ENCODE assay signal across 12 cellular contexts in the genomic region with DNA sequence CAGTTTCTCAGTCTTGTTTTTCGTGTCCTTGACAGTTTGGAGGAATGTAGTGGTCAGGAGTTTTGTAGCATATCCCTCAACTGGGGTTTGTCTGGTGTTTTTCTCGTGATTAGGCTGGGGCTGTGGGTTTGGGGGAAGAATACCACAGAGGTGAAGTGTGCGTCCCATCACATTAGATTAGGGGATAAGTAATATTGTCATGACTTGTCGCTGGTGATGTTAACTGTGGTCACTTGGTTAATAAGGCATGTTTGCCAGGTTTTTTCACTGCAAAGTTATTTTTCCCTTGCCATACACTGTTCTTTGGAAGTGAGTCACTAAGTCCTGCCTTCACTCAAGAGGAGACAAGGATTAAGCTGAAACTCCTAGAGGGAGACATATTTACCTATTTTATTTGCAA. TPM values are rescaled to one million over a fixed set of nuclear protein-coding genes. Genes with fewer than 3 reads are reported as not detected.
DNase-seq lines count a peak whose midpoint lies in the region; ATAC-seq, FAIRE-seq and TF ChIP-seq lines count a peak whose summit lies in the region.
"Had no signal": no experiment of that assay in that cellular context is flagged by ENCODE, and none has a peak within 500 bp of the region (broad histone marks: within the 10 kb centered on the region; RNA-seq: fewer than 3 reads in every experiment).

No MANE protein-coding gene starts in this region.

- BruUV-seq in endothelial cell of umbilical vein (replicated peaks; lab: Mats Ljungman, UMichigan): no TSS peak

- dilution Hi-C loops in endothelial cell of umbilical vein (cut with MboI; ENCODE audit: extremely low pct_ligation_motif_present, low sequenced_read_pairs): no loop called here

- H3K4me3 Mint-ChIP-seq in naive thymus-derived CD8-positive, alpha-beta T cell: no peak overlapping the region

- peaks cover 30 to 75% (median 61%) of the 10 kb centered on the region in 4 donors for H3K4me1 Mint-ChIP-seq in naive thymus-derived CD8-positive, alpha-beta T cell

- no peak overlapping the region for H3K9ac ChIP-seq in endothelial cell of umbilical vein (replicated peaks; ENCODE audit: extremely low read depth, insufficient read depth, low read length)

- H2AFZ ChIP-seq in endothelial cell of umbilical vein (ENCODE audit: low read depth, low read length): no peak overlapping the region

- no peak overlapping the region for H3K4me3 ChIP-seq in endothelial cell of umbilical vein (replicated peaks in 1 of 3; ENCODE audit: insufficient read depth in 1 of 3, low read depth in 1 of 3, low read length in 3 of 3)
- H3K4me3 ChIP-seq: heart left ventricle had no signal

- CTCF ChIA-PET in endothelial cell of umbilical vein (lab: Charles Lee): no interaction called here

- peaks cover 4% of the 10 kb centered on the region for H4K20me1 ChIP-seq in endothelial cell of umbilical vein (replicated peaks; ENCODE audit: control insufficient read depth, extremely low read depth, insufficient read depth, low read length)

- DNase-seq in AG20443 (ENCODE audit: low spot score): peak; percentile 67
- peak; percentile 98 for DNase-seq in M059J (ENCODE audit: low read depth)
- peak; percentile 12 for DNase-seq in endothelial cell of umbilical vein (ENCODE audit: low read depth, low spot score)
- DNase-seq in naive thymus-derived CD8-positive, alpha-beta T cell: no peak
- no peak for DNase-seq in activated naive CD4-positive, alpha-beta T cell treated with anti-CD3 and anti-CD28 coated beads, Interleukin-2, amount 50 U/mL, for 16 hours
- DNase-seq in NCI-H2081 treated with DMSO at 0.1 percent for 48 hours (lab: John Stamatoyannopoulos, UW): no peak
- DNase-seq: heart left ventricle; NCI-H82; stimulated activated CD4-positive, alpha-beta T cell treated with anti-CD3 and anti-CD28 coated beads, Interleukin-4, amount 100 ng/mL, for 24 hours; SW 1271 had no signal

- no peaks in the 10 kb centered on the region for H3K27me3 Mint-ChIP-seq in naive thymus-derived CD8-positive, alpha-beta T cell

- H3K36me3 Mint-ChIP-seq in naive thymus-derived CD8-positive, alpha-beta T cell: peaks cover 6 to 47% (median 28%) of the 10 kb centered on the region in 3 donors

- POLR2A ChIA-PET in endothelial cell of umbilical vein (lab: Charles Lee): no interaction called here
- POLR2A ChIA-PET in naive thymus-derived CD8-positive, alpha-beta T cell (lab: Charles Lee): no interaction called here

- TF ChIP-seq CTCF in endothelial cell of umbilical vein (IDR thresholded peaks at IDR 0.05; ENCODE audit: extremely low read depth in 1 of 2, insufficient read depth in 1 of 2, low read depth in 1 of 2, low read length in 2 of 2): no peak

- no peak overlapping the region for H3K4me2 ChIP-seq in endothelial cell of umbilical vein (ENCODE audit: insufficient read depth, low read length)

- peaks cover 0 to 6% (median 0%) of the 10 kb centered on the region in 9 donors for H3K9me3 Mint-ChIP-seq in naive thymus-derived CD8-positive, alpha-beta T cell

- no peak for FAIRE-seq in endothelial cell of umbilical vein (lab: Jason Lieb, UNC)

- no peak for ATAC-seq in naive thymus-derived CD8-positive, alpha-beta T cell
- ATAC-seq in GM18511 (IDR thresholded peaks at IDR 0.05; ENCODE audit: unreplicated experiment) (no peak), GM18498 (IDR thresholded peaks at IDR 0.05; ENCODE audit: unreplicated experiment) (no peak)

- no peak for TF ChIP-seq POLR2A in endothelial cell of umbilical vein (IDR thresholded peaks at IDR 0.05; ENCODE audit: low read depth, low read length)

- H3K79me2 ChIP-seq in endothelial cell of umbilical vein (ENCODE audit: control insufficient read depth, insufficient read depth, low read length): peaks cover 73% of the 10 kb centered on the region

- peaks cover 12% of the 10 kb centered on the region for H3K4me1 ChIP-seq in endothelial cell of umbilical vein (ENCODE audit: control insufficient read depth, extremely low read depth, insufficient read depth, low read length)

- peak overlapping the region in 6 of 10 donors; percentile 12 to 82 (median 48) for H3K27ac Mint-ChIP-seq in naive thymus-derived CD8-positive, alpha-beta T cell

- peaks cover 4 to 8% of the 10 kb centered on the region in 2 experiments for H3K36me3 ChIP-seq in endothelial cell of umbilical vein (ENCODE audit: control insufficient read depth in 2 of 2, extremely low read depth in 1 of 2, insufficient read depth in 2 of 2, low read length in 2 of 2)

- H3K9me3 ChIP-seq in endothelial cell of umbilical vein (replicated peaks; ENCODE audit: control insufficient read depth, insufficient read depth, low read length): no peaks in the 10 kb centered on the region

- no peaks in the 10 kb centered on the region for H3K27me3 ChIP-seq in endothelial cell of umbilical vein (ENCODE audit: control insufficient read depth in 2 of 2, insufficient read depth in 2 of 2, low read length in 2 of 2)
- H3K27me3 ChIP-seq: heart left ventricle had no signal

- no peaks in the 10 kb centered on the region for H3K9me1 ChIP-seq in endothelial cell of umbilical vein (replicated peaks; ENCODE audit: control insufficient read depth, extremely low read depth, insufficient read depth, low read length)

- H3K27ac ChIP-seq in endothelial cell of umbilical vein (ENCODE audit: insufficient read depth, low read depth, low read length): no peak overlapping the region

- intact Hi-C loops in endothelial cell of umbilical vein (cut with micrococcal nuclease): no loop called here

TF ChIP-seq in endothelial cell of umbilical vein, 7 proteins besides CTCF, POLR2A, EP300 and RAD21:
- TF ChIP-seq MYC (IDR thresholded peaks at IDR 0.05; ENCODE audit: low read depth, low read length) (no peak), JUN (IDR thresholded peaks at IDR 0.05; ENCODE audit: borderline replicate concordance, insufficient read depth, insufficient read length, low read depth) (no peak), GATA2 (IDR thresholded peaks at IDR 0.05; ENCODE audit: insufficient read depth, insufficient read length, low read depth, low read length) (no peak), POLR2AphosphoS5 (IDR thresholded peaks at IDR 0.05; ENCODE audit: insufficient read depth, low read depth, low read length) (no peak), EZH2 (IDR thresholded peaks at IDR 0.05; ENCODE audit: borderline replicate concordance, low read depth, low read length, severe bottlenecking) (no peak), MAX (IDR thresholded peaks at IDR 0.05; ENCODE audit: insufficient read depth, insufficient read length) (no peak), FOS (IDR thresholded peaks at IDR 0.05; ENCODE audit: borderline replicate concordance, insufficient read depth, low read length) (no peak)

RNA-seq across cellular contexts. Expression of gene PAK2, which starts 39.1 kb away (rescaled TPM):
- 35.2 and 57.4 TPM in 2 replicates for total RNA-seq in M059J (2014; rRNA removed; shearing (Covaris generic))
- 85.8 and 98.9 TPM in 2 replicates for total RNA-seq in endothelial cell of umbilical vein
- 17.6 and 22.6 TPM in 2 replicates for polyA plus RNA-seq in endothelial cell of umbilical vein
- 38.8 and 42.1 TPM in 2 replicates for polyA plus RNA-seq in endothelial cell of umbilical vein (2011; cell fraction: cytosol; rRNA removed)
- 20.8 and 25.0 TPM in 2 replicates for polyA plus RNA-seq in endothelial cell of umbilical vein (2011; cell fraction: nucleus; rRNA removed)
- 70.0 and 83.0 TPM in 2 replicates for polyA plus RNA-seq in endothelial cell of umbilical vein (2012)
- 93.4 and 135 TPM in 2 replicates for polyA minus RNA-seq in endothelial cell of umbilical vein
- 67.2 TPM for polyA minus RNA-seq in endothelial cell of umbilical vein (2011; cell fraction: cytosol; rRNA and poly(A)+ RNA removed)
- 19.3 and 28.9 TPM in 2 replicates for polyA minus RNA-seq in endothelial cell of umbilical vein (2011; cell fraction: nucleus; rRNA and poly(A)+ RNA removed)
- total RNA-seq in naive thymus-derived CD8-positive, alpha-beta T cell: 10 to 100 TPM; 76.6 to 81.0 TPM
- polyA plus RNA-seq in naive thymus-derived CD8-positive, alpha-beta T cell: 10 to 100 TPM; 28.4 to 30.3 (median 30.1) TPM

Comparison
In these comparisons a context has a peak if more than half of its experiments do, and no peak if none do; other contexts are left out.
1. DNase-seq: peak in AG20443 (single experiment), M059J (single experiment) and endothelial cell of umbilical vein (single experiment); none in naive thymus-derived CD8-positive, alpha-beta T cell (0 of 10), activated naive CD4-positive, alpha-beta T cell treated with anti-CD3 and anti-CD28 coated beads, Interleukin-2, amount 50 U/mL, for 16 hours (single experiment) and NCI-H2081 treated with DMSO at 0.1 percent for 48 hours (single experiment).